ENCODE assay signal across 9 cellular contexts in the genomic region with DNA sequence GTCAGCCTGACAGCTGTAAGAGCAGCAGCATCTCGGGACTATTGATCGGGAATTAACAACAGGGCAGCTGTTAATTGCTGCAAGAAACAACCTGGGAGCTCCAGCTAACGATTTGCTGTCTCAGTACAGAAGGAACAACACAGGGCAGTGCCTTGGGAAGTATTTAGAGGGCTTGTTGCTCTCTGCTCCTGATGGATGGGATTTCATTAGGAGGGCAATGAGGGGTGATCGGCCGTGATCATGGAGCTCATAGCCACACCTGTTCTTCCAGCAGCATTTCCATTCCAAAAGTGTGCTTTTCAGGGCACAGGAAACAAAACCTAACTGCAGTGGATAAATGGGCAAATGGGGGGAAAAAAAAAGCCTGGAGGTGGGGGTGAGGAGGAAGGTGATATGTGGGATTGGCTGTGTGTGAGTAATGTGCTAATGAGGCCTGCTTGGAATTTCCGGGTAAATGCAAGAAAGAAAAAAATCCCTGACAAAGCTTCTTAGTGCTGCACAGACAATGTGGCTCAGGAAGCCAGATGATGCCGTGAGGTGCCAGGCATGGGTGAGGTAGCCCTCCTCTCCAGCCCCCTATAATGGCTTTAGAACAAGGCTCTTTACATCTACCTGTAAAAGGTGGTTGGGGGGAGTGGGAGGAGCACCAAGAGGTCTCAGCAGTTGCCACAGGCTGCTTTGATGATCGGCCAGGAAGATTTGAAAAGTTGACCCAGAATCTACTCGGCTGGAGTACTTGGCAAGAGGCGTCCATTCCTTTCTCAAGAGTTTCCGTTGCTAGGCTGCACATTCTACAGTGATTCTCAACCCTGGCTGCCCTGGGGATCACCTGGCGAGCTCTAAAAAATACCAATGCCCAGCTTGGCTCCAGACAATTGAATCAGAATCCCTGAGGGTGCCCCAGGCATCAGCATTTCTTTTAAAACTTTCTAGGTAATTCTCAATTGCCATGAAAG.
DNase-seq lines count a peak whose midpoint lies in the region; ATAC-seq and TF ChIP-seq lines count a peak whose summit lies in the region.
"Had no signal": no experiment of that assay in that cellular context is flagged by ENCODE, and none has a peak within 500 bp of the region (broad histone marks: within the 10 kb centered on the region; RNA-seq: fewer than 3 reads in every experiment).

No MANE protein-coding gene starts in this region.

- no peaks in the 10 kb centered on the region for H3K36me3 ChIP-seq in lung (ENCODE audit: control insufficient read depth in 2 of 2, insufficient read depth in 2 of 2, low read length in 2 of 2)

- CTCF ChIA-PET in activated CD8-positive, alpha-beta T cell treated with anti-CD3 and anti-CD28 coated beads, Interleukin-2, amount 10 ng/mL, durations not matched to agents 7 days and 5 days (lab: Charles Lee) = no interaction called here

- ATAC-seq in stimulated activated naive CD8-positive, alpha-beta T cell treated with anti-CD3 and anti-CD28 coated beads, Interleukin-15, amount 100 ng/mL, for 72 hours = no peak
- no peak for ATAC-seq in stimulated activated naive CD8-positive, alpha-beta T cell treated with anti-CD3 and anti-CD28 coated beads, Interleukin-15, Interleukin-2, amounts not matched to agents 100 U/mL and 50 U/mL, for 24 hours
- ATAC-seq in lung (ENCODE audit: insufficient read depth, low FRiP score) (peak; percentile 70), HG02798 (IDR thresholded peaks at IDR 0.05; ENCODE audit: poor library complexity, unreplicated experiment) (no peak)
- ATAC-seq in activated CD8-positive, alpha-beta T cell treated with anti-CD3 and anti-CD28 coated beads, Interleukin-2, amount 10 ng/mL, durations not matched to agents 7 days and 5 days = no peak
- ATAC-seq: activated CD4-positive, CD25-positive, alpha-beta regulatory T cell treated with anti-CD3 and anti-CD28 coated beads, Interleukin-2, amount 50 U/mL, for 24 hours had no signal

- H3K4me3 Mint-ChIP-seq in stimulated activated naive CD8-positive, alpha-beta T cell treated with anti-CD3 and anti-CD28 coated beads, Interleukin-15, amount 100 ng/mL, for 72 hours = no peak overlapping the region
- H3K4me3 Mint-ChIP-seq in activated CD8-positive, alpha-beta T cell treated with anti-CD3 and anti-CD28 coated beads, Interleukin-2, amount 10 ng/mL, durations not matched to agents 7 days and 5 days = no peak overlapping the region

- no peaks in the 10 kb centered on the region for H3K27me3 ChIP-seq in lung (ENCODE audit: control insufficient read depth, insufficient read depth)

- H3K27ac ChIP-seq in lung (ENCODE audit: low read depth in 1 of 2, low read length in 1 of 2) = peak overlapping the region in 1 of 2 donors; percentile 68

- H3K4me1 Mint-ChIP-seq in stimulated activated naive CD8-positive, alpha-beta T cell treated with anti-CD3 and anti-CD28 coated beads, Interleukin-15, amount 100 ng/mL, for 72 hours = peaks cover 29% of the 10 kb centered on the region
- peaks cover 18% of the 10 kb centered on the region for H3K4me1 Mint-ChIP-seq in activated CD8-positive, alpha-beta T cell treated with anti-CD3 and anti-CD28 coated beads, Interleukin-2, amount 10 ng/mL, durations not matched to agents 7 days and 5 days (ENCODE audit: low read depth)

- H3K9me3 Mint-ChIP-seq in stimulated activated naive CD8-positive, alpha-beta T cell treated with anti-CD3 and anti-CD28 coated beads, Interleukin-15, amount 100 ng/mL, for 72 hours = no peaks in the 10 kb centered on the region
- no peaks in the 10 kb centered on the region for H3K9me3 Mint-ChIP-seq in activated CD8-positive, alpha-beta T cell treated with anti-CD3 and anti-CD28 coated beads, Interleukin-2, amount 10 ng/mL, durations not matched to agents 7 days and 5 days (ENCODE audit: insufficient read depth)

- no peak for TF ChIP-seq CTCF in lung (IDR thresholded peaks at IDR 0.05; ENCODE audit: control extremely low read depth, extremely low read depth)

- no peaks in the 10 kb centered on the region for H3K9me3 ChIP-seq in lung (ENCODE audit: control insufficient read depth in 2 of 2, insufficient read depth in 1 of 2, low read length in 1 of 2)

- peaks cover 4 to 7% of the 10 kb centered on the region in 2 donors for H3K4me1 ChIP-seq in lung (ENCODE audit: control insufficient read depth in 2 of 2, insufficient read depth in 2 of 2, low read length in 2 of 2)

- no peak overlapping the region for H3K4me3 ChIP-seq in lung

- H3K36me3 Mint-ChIP-seq in activated CD8-positive, alpha-beta T cell treated with anti-CD3 and anti-CD28 coated beads, Interleukin-2, amount 10 ng/mL, durations not matched to agents 7 days and 5 days (ENCODE audit: low read depth) = no peaks in the 10 kb centered on the region

- POLR2A ChIA-PET in activated CD8-positive, alpha-beta T cell treated with anti-CD3 and anti-CD28 coated beads, Interleukin-2, amount 10 ng/mL, durations not matched to agents 7 days and 5 days (lab: Charles Lee) = no interaction called here

- WGBS in lung, 2 donors = 51 to 77% methylated on average over 12 of the region's 12 CpGs

- H3K27me3 Mint-ChIP-seq in stimulated activated naive CD8-positive, alpha-beta T cell treated with anti-CD3 and anti-CD28 coated beads, Interleukin-15, amount 100 ng/mL, for 72 hours = no peaks in the 10 kb centered on the region
- no peaks in the 10 kb centered on the region for H3K27me3 Mint-ChIP-seq in activated CD8-positive, alpha-beta T cell treated with anti-CD3 and anti-CD28 coated beads, Interleukin-2, amount 10 ng/mL, durations not matched to agents 7 days and 5 days (ENCODE audit: low read depth)

- H3K27ac Mint-ChIP-seq in stimulated activated naive CD8-positive, alpha-beta T cell treated with anti-CD3 and anti-CD28 coated beads, Interleukin-15, amount 100 ng/mL, for 72 hours = peak overlapping the region; percentile 44 to 80
- H3K27ac Mint-ChIP-seq in activated CD8-positive, alpha-beta T cell treated with anti-CD3 and anti-CD28 coated beads, Interleukin-2, amount 10 ng/mL, durations not matched to agents 7 days and 5 days = no peak overlapping the region

- no peak for DNase-seq in stimulated activated naive CD8-positive, alpha-beta T cell treated with anti-CD3 and anti-CD28 coated beads, Interleukin-15, amount 100 ng/mL, for 72 hours
- DNase-seq in stimulated activated naive CD8-positive, alpha-beta T cell treated with anti-CD3 and anti-CD28 coated beads, Interleukin-15, Interleukin-2, amounts not matched to agents 100 U/mL and 50 U/mL, for 24 hours = no peak
- DNase-seq in ecto neural progenitor cell (ENCODE audit: low spot score) (peak; percentile 51), lung (ENCODE audit: low spot score) (peak; percentile 80), NCI-H510A (lab: John Stamatoyannopoulos, UW) (no peak), NCI-H2029 (lab: John Stamatoyannopoulos, UW) (no peak)
- DNase-seq in activated CD8-positive, alpha-beta T cell treated with anti-CD3 and anti-CD28 coated beads, Interleukin-2, amount 10 ng/mL, durations not matched to agents 7 days and 5 days = no peak

Comparison
In these comparisons a context has a peak if more than half of its experiments do, and no peak if none do; other contexts are left out.
1. DNase-seq: peak in ecto neural progenitor cell (single experiment) and lung (single experiment); none in stimulated activated naive CD8-positive, alpha-beta T cell treated with anti-CD3 and anti-CD28 coated beads, Interleukin-15, amount 100 ng/mL, for 72 hours (0 of 2), stimulated activated naive CD8-positive, alpha-beta T cell treated with anti-CD3 and anti-CD28 coated beads, Interleukin-15, Interleukin-2, amounts not matched to agents 100 U/mL and 50 U/mL, for 24 hours (single experiment), NCI-H510A (single experiment), NCI-H2029 (single experiment) and activated CD8-positive, alpha-beta T cell treated with anti-CD3 and anti-CD28 coated beads, Interleukin-2, amount 10 ng/mL, durations not matched to agents 7 days and 5 days (single experiment).